Comparison of ENCODE assay signal across 8 cellular contexts in genomic region chrX:63350551-63350950, GRCh38.
DNase-seq lines count a peak whose midpoint lies in the region; ATAC-seq lines count a peak whose summit lies in the region.

No MANE protein-coding gene starts in this region.

- H3K9ac ChIP-seq in BLaER1 (peak overlapping the region; percentile 75), iPS-15b (ENCODE audit: low read depth, low read length) (peak overlapping the region; percentile 56)

- H3K4me3 ChIP-seq in BLaER1 (peak overlapping the region; percentile 72), iPS-15b (ENCODE audit: low read depth, low read length) (peak overlapping the region; percentile 64), skeletal muscle cell (ENCODE audit: low read depth, low read length) (peak overlapping the region; percentile 63)

- no peaks in the 10 kb centered on the region for H4K20me1 ChIP-seq in BLaER1

- no peaks in the 10 kb centered on the region for H3K27me3 ChIP-seq in BLaER1
- no peaks in the 10 kb centered on the region for H3K27me3 ChIP-seq in iPS-15b (ENCODE audit: control insufficient read depth, insufficient read depth, low read length)

- peak; percentile 32 for ATAC-seq in GM18868 (IDR thresholded peaks at IDR 0.05; ENCODE audit: unreplicated experiment)
- peak; percentile 32 for ATAC-seq in HG03097 (IDR thresholded peaks at IDR 0.05; ENCODE audit: low FRiP score, unreplicated experiment)

- H3K4me1 ChIP-seq in BLaER1 (peaks cover 11% of the 10 kb centered on the region; the same call in 1 of the 2 replicates), iPS-15b (ENCODE audit: control insufficient read depth, insufficient read depth, low read length) (no peaks in the 10 kb centered on the region)

- peak; percentile 80 for DNase-seq in NCI-H82 (lab: John Stamatoyannopoulos, UW)
- DNase-seq in anterior cingulate cortex (lab: John Stamatoyannopoulos, UW): peak in 31 of 58 donors; percentile 0 to 45 (median 10)
- no peak for DNase-seq in skeletal muscle cell (ENCODE audit: low read depth)
- no peak for DNase-seq in amniotic stem cell (lab: John Stamatoyannopoulos, UW)

- H3K36me3 ChIP-seq in BLaER1: no peaks in the 10 kb centered on the region
- H3K36me3 ChIP-seq in iPS-15b (ENCODE audit: control insufficient read depth, insufficient read depth, low read length): no peaks in the 10 kb centered on the region

- H3K9me3 ChIP-seq in BLaER1: 0 out of 2 replicates have a peak, but pooled peaks cover 8% of the 10 kb centered on the region
- H3K9me3 ChIP-seq in iPS-15b (ENCODE audit: control insufficient read depth, insufficient read depth, low read length): peaks cover 3% of the 10 kb centered on the region

- H3K27ac ChIP-seq in BLaER1: peak overlapping the region; percentile 63

- H3K4me2 ChIP-seq in BLaER1: peak overlapping the region; percentile 69

Comparison
In these comparisons a context has a peak if more than half of its experiments do, and no peak if none do; other contexts are left out.
1. DNase-seq: peak in NCI-H82 (single experiment) and anterior cingulate cortex (31 of 58); none in skeletal muscle cell (single experiment) and amniotic stem cell (single experiment).
2. Peak in every context shown above with its lines, with median percentiles within 50 percentile points of each other: H3K4me3 ChIP-seq.